In the genomic region with DNA sequence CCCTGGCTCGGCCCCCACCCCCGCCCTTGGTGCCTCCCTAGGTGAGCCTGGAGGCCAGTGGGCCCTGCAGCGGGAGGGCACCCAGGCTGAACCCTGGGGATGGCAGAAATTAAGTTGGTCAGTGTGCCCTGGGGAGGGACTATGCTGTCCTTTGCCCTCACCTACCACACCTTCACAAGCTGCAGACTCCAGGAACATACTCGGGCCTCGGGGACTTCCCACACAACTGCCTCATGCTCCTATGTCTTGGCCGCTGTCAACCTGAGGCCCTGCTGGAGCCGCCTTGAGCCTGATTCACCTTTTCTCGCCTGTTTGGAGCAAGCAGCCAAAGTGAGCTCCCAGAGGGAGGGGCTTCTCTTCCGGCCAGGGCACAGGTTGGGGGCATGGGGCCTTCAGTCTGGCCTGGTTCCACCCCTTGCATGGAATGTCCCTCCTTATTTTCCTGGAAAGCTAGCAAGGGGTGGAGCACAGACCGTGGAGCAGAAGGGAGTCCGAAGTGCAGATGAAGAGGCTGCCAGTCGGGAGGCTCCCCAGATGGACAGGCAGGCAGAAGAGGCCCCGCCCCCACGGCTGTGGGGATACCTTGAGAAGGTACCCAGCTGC, we compare ENCODE assay signal across 23 cellular contexts. TPM values are rescaled to one million over a fixed set of nuclear protein-coding genes. Genes with fewer than 3 reads are reported as not detected.
DNase-seq lines count a peak whose midpoint lies in the region; ATAC-seq, FAIRE-seq and TF ChIP-seq lines count a peak whose summit lies in the region.
"Had no signal": no experiment of that assay in that cellular context is flagged by ENCODE, and none has a peak within 500 bp of the region (broad histone marks: within the 10 kb centered on the region; RNA-seq: fewer than 3 reads in every experiment).

No MANE protein-coding gene starts in this region.

- peak overlapping the region in 1 of 2 experiments; percentile 73; a peak in 2 of 4 replicates for H3K9ac ChIP-seq in K562 (ENCODE audit: insufficient read depth in 1 of 2, low read depth in 2 of 2, low read length in 2 of 2)
- H3K9ac ChIP-seq: BLaER1 treated with 17β-estradiol and CSF1 and Interleukin-3, amounts not matched to agents 10 nM and 100 nM had no signal

- no peak overlapping the region for H3K4me3 ChIP-seq in breast epithelium
- no peak overlapping the region for H3K4me3 ChIP-seq in K562
- no peak overlapping the region for H3K4me3 ChIP-seq in transverse colon
- H3K4me3 ChIP-seq: BLaER1 treated with 17β-estradiol and CSF1 and Interleukin-3, amounts not matched to agents 10 nM and 100 nM; spleen had no signal

- H4K20me1 ChIP-seq in K562 (replicated peaks; ENCODE audit: control insufficient read depth, insufficient read depth, low read length) = no peaks in the 10 kb centered on the region

- H3K36me3 ChIP-seq in breast epithelium (no peaks in the 10 kb centered on the region), K562 (ENCODE audit: control insufficient read depth, insufficient read depth, low read length) (no peaks in the 10 kb centered on the region), transverse colon (no peaks in the 10 kb centered on the region)
- H3K36me3 ChIP-seq: BLaER1 treated with 17β-estradiol and CSF1 and Interleukin-3, amounts not matched to agents 10 nM and 100 nM; spleen had no signal

- POLR2A ChIA-PET in MCF 10A (lab: Yijun Ruan, JAX) (interaction anchor here (0.7 to 1.6 kb wide), 3 partner anchors 47 to 186 kb away, joined by 3 to 4 read pairs (median 4); a partner anchor contains a TSS), K562 (lab: Yijun Ruan, JAX) (interaction anchor here (0.7 to 2.0 kb wide), 10 partner anchors 11 to 104 kb away, joined by 3 to 7 read pairs (median 4); no protein-coding TSS in a partner anchor)

- H3K27me3 ChIP-seq in breast epithelium (peaks cover 0 to 15% of the 10 kb centered on the region in 2 donors), K562 (ENCODE audit: control insufficient read depth in 2 of 2, insufficient read depth in 2 of 2, low read length in 2 of 2) (no peaks in the 10 kb centered on the region), transverse colon (peaks cover 37% of the 10 kb centered on the region)

- H3K36me3 Mint-ChIP-seq in MCF 10A (ENCODE audit: insufficient read depth, unreplicated experiment) = no peaks in the 10 kb centered on the region

- in situ Hi-C loops in K562 (cut with MboI) (loop anchor here (5.0 kb wide), 2 partner anchors 49 to 79 kb away; no protein-coding TSS in a partner anchor), transverse colon (cut with MboI; ENCODE audit: low pct_ligation_motif_present in 1 of 4, low pct_unique_long_range_greater_than_20kb in 1 of 4, low sequenced_read_pairs in 3 of 4) (loop anchor here in 3 of 4 donors (5.0 to 10.0 kb wide), 3 partner anchors 49 to 82 kb away; no protein-coding TSS in a partner anchor)

- peaks cover 14% of the 10 kb centered on the region for H3K27me3 Mint-ChIP-seq in MCF 10A (ENCODE audit: insufficient read depth, unreplicated experiment)

- H3K9me3 ChIP-seq in breast epithelium = no peaks in the 10 kb centered on the region
- no peaks in the 10 kb centered on the region for H3K9me3 ChIP-seq in K562 (replicated peaks; ENCODE audit: control insufficient read depth, insufficient read depth, low read depth, low read length)
- no peaks in the 10 kb centered on the region for H3K9me3 ChIP-seq in transverse colon
- H3K9me3 ChIP-seq: BLaER1 treated with 17β-estradiol and CSF1 and Interleukin-3, amounts not matched to agents 10 nM and 100 nM; spleen had no signal

- H3K9me1 ChIP-seq in K562 (ENCODE audit: control insufficient read depth, insufficient read depth, low read length) = no peaks in the 10 kb centered on the region

- TF ChIP-seq EP300 in K562 (IDR thresholded peaks at IDR 0.05; ENCODE audit: low read length) = no peak; the same call in 1 of the 2 replicates
- TF ChIP-seq EP300 in transverse colon (IDR thresholded peaks at IDR 0.05; ENCODE audit: low read depth) = no peak

- 0 out of 4 replicates have a peak, but pooled peaks of 1 of the 2 experiments have one; percentile 2 for TF ChIP-seq RAD21 in K562 (CRISPR knock-in tag; conservative IDR thresholded peaks at IDR 0.05 in 1 of 2, IDR thresholded peaks at IDR 0.05 in 1 of 2)

- H3K27ac ChIP-seq in breast epithelium (no peak overlapping the region), K562 (ENCODE audit: extremely low read depth, low read depth, low read length) (no peak overlapping the region), transverse colon (peak overlapping the region in 2 of 4 donors; percentile 43 to 47)
- H3K27ac ChIP-seq: BLaER1 treated with 17β-estradiol and CSF1 and Interleukin-3, amounts not matched to agents 10 nM and 100 nM; spleen had no signal

- no peak for FAIRE-seq in K562 (lab: Jason Lieb, UNC)

- CTCF ChIA-PET in MCF 10A (lab: Yijun Ruan, JAX) = interaction anchor here (0.5 to 6.6 kb wide), 27 partner anchors 9 to 1857 kb away, joined by 3 to 223 read pairs (median 4); a partner anchor contains a TSS
- CTCF ChIA-PET in K562 (lab: Yijun Ruan, JAX; ENCODE audit: low intra/inter-chr PET ratio) = interaction anchor here (2.3 to 7.0 kb wide), 4 partner anchors 39 to 120 kb away, joined by 13 to 144 read pairs (median 80); no protein-coding TSS in a partner anchor

- peak overlapping the region; percentile 77 for H2AFZ ChIP-seq in K562 (ENCODE audit: low read depth, low read length)

- no TSS peak for BruUV-seq in MCF 10A (replicated peaks; lab: Mats Ljungman, UMichigan)
- no TSS peak for BruUV-seq in K562 (replicated peaks; lab: Mats Ljungman, UMichigan)

- WGBS in K562 (ENCODE audit: insufficient coverage, low coverage, missing lambda C conversion rate) = 34% methylated on average over 14 of the region's 14 CpGs
- WGBS in transverse colon (ENCODE audit: low coverage in 1 of 2), 2 donors = 38% methylated on average over 10 of the region's 14 CpGs; no CpG with 5 or more reads in 1 of the 2 donors

- intact Hi-C loops in MCF 10A (cut with micrococcal nuclease) = no loop called here
- intact Hi-C loops in breast epithelium (cut with DNase I; ENCODE audit: low total_unique reads) = loop anchor here (10.0 kb wide), 1 partner anchor 472 kb away; no protein-coding TSS in a partner anchor
- intact Hi-C loops in K562 (cut with micrococcal nuclease) = no loop called here
- intact Hi-C loops in left colon (cut with DNase I, micrococcal nuclease) = loop anchor here in 1 of 2 donors (10.0 kb wide), 2 partner anchors 52 to 82 kb away; no protein-coding TSS in a partner anchor
- intact Hi-C loops in transverse colon (cut with DNase I; ENCODE audit: low total_unique reads) = loop anchor here (5.0 kb wide), 1 partner anchor 119 kb away; no protein-coding TSS in a partner anchor

- H3K9me3 Mint-ChIP-seq in MCF 10A (ENCODE audit: unreplicated experiment) = no peaks in the 10 kb centered on the region
- H3K9me3 Mint-ChIP-seq: activated CD4-positive, alpha-beta T cell treated with anti-CD3 and anti-CD28 coated beads, Interleukin-2, amount 10 ng/mL, durations not matched to agents 24 days and 14 days had no signal

- no peak overlapping the region for H3K4me3 Mint-ChIP-seq in MCF 10A (ENCODE audit: unreplicated experiment)
- H3K4me3 Mint-ChIP-seq: activated CD4-positive, alpha-beta T cell treated with anti-CD3 and anti-CD28 coated beads, Interleukin-2, amount 10 ng/mL, durations not matched to agents 24 days and 14 days had no signal

- peak overlapping the region; percentile 43; the same call in 1 of the 2 replicates for H3K4me2 ChIP-seq in K562 (ENCODE audit: insufficient read depth, low read length)
- H3K4me2 ChIP-seq: BLaER1 treated with 17β-estradiol and CSF1 and Interleukin-3, amounts not matched to agents 10 nM and 100 nM had no signal

- no peak for ATAC-seq in K562
- ATAC-seq in left colon = peak; percentile 84
- no peak for ATAC-seq in HG03097 (IDR thresholded peaks at IDR 0.05; ENCODE audit: low FRiP score, unreplicated experiment)
- ATAC-seq in HG02973 (IDR thresholded peaks at IDR 0.05; ENCODE audit: unreplicated experiment) = no peak

- H3K27ac Mint-ChIP-seq in MCF 10A (ENCODE audit: low read depth, unreplicated experiment) = no peak overlapping the region
- H3K27ac Mint-ChIP-seq: activated CD4-positive, alpha-beta T cell treated with anti-CD3 and anti-CD28 coated beads, Interleukin-2, amount 10 ng/mL, durations not matched to agents 24 days and 14 days had no signal

- TF ChIP-seq POLR2A in breast epithelium (IDR thresholded peaks at IDR 0.05) (no peak), K562 (conservative IDR thresholded peaks at IDR 0.05) (no peak), transverse colon (IDR thresholded peaks at IDR 0.05) (no peak)

- no peaks in the 10 kb centered on the region for H3K79me2 ChIP-seq in K562 (ENCODE audit: control insufficient read depth, insufficient read depth, low read length)

- H3K4me1 ChIP-seq in breast epithelium = peaks cover 0 to 8% of the 10 kb centered on the region in 2 donors
- peaks cover 55 to 59% of the 10 kb centered on the region in 2 experiments for H3K4me1 ChIP-seq in K562 (replicated peaks in 1 of 2; ENCODE audit: control insufficient read depth in 2 of 2, insufficient read depth in 2 of 2, low read length in 2 of 2)
- H3K4me1 ChIP-seq in transverse colon = peaks cover 0 to 19% (median 4%) of the 10 kb centered on the region in 4 donors

- DNase-seq in MCF 10A (ENCODE audit: unreplicated experiment) (peak; percentile 49), breast epithelium (ENCODE audit: low spot score in 2 of 2) (no peak), K562 (ENCODE audit: extremely low read depth in 1 of 4, low spot score in 3 of 4) (peak in 3 of 4 experiments; percentile 64 to 74 (median 66)), left colon (peak; percentile 61 to 85), transverse colon (peak; percentile 79), HuH-7.5 (ENCODE audit: low spot score) (no peak)
- DNase-seq: activated CD4-positive, alpha-beta T cell treated with anti-CD3 and anti-CD28 coated beads, Interleukin-2, amount 10 ng/mL, durations not matched to agents 24 days and 14 days; activated effector memory CD4-positive, alpha-beta T cell treated with Interleukin-2 at 50 U/mL for 16 hours; dermis blood vessel endothelial cell; DMS153; NCI-H345; spleen had no signal

- TF ChIP-seq CTCF in MCF 10A (IDR thresholded peaks at IDR 0.05; ENCODE audit: unreplicated experiment) = no peak
- no peak for TF ChIP-seq CTCF in breast epithelium (IDR thresholded peaks at IDR 0.05)
- TF ChIP-seq CTCF in K562 (IDR thresholded peaks at IDR 0.05 in 2 of 3, conservative IDR thresholded peaks at IDR 0.05 in 1 of 3; ENCODE audit: insufficient read depth in 2 of 3, low read depth in 1 of 3, low read length in 3 of 3) = no peak
- no peak for TF ChIP-seq CTCF in transverse colon (IDR thresholded peaks at IDR 0.05)

- H3K4me1 Mint-ChIP-seq in MCF 10A (ENCODE audit: insufficient read depth, unreplicated experiment) = peaks cover 25% of the 10 kb centered on the region

RNA-seq across cellular contexts. Expression of a gene that starts 24.7 kb away (rescaled TPM):
- total RNA-seq in MCF 10A (2022) = not detected in 2 replicates
- total RNA-seq in breast epithelium = not detected
- total RNA-seq in K562 (2011; cell fraction: chromatin; rRNA removed; ENCODE audit: low replicate concordance) = not detected in 2 replicates
- total RNA-seq in K562 (2011; cell fraction: nucleolus; rRNA removed) = not detected in 2 replicates
- total RNA-seq in K562 (2011; cell fraction: nucleoplasm; rRNA removed) = not detected in 2 replicates
- total RNA-seq in K562 (2014; rRNA removed) = not detected in 2 replicates
- total RNA-seq in K562 (2014; rRNA removed; fragmentation: Illumina TruSeq; extraction: Trizol) = not detected in 2 replicates
- total RNA-seq in K562 (2015; rRNA removed; fragmentation: Illumina TruSeq; extraction: Trizol) = not detected in 2 replicates
- not detected in 2 replicates for total RNA-seq in K562 (2021)
- polyA plus RNA-seq in K562 (2011; rRNA removed) = not detected in 2 replicates
- polyA plus RNA-seq in K562 (2011; cell fraction: cytosol; rRNA removed) = not detected in 2 replicates
- not detected in 2 replicates for polyA plus RNA-seq in K562 (2011; cell fraction: nucleus; rRNA removed)
- not detected in 2 replicates for polyA plus RNA-seq in K562 (2012)
- not detected in 2 replicates for polyA plus RNA-seq in K562 (2014; fragmentation: Illumina TruSeq; extraction: Trizol)
- not detected for polyA plus RNA-seq in K562 (2014; fragmentation: Nextera tagmentation; extraction: Ambion mirVana)
- polyA plus RNA-seq in K562 (2014; rRNA removed) = not detected in 2 replicates
- polyA minus RNA-seq in K562 (2011; rRNA and poly(A)+ RNA removed) = not detected in 2 replicates
- polyA minus RNA-seq in K562 (2011; cell fraction: cytosol; rRNA and poly(A)+ RNA removed) = not detected in 2 replicates
- polyA minus RNA-seq in K562 (2011; cell fraction: nucleus; rRNA and poly(A)+ RNA removed) = not detected in 2 replicates
- not detected for total RNA-seq in left colon
- not detected for total RNA-seq in transverse colon
- total RNA-seq: A673; activated CD4-positive, alpha-beta T cell treated with anti-CD3 and anti-CD28 coated beads, Interleukin-2, amount 10 ng/mL, durations not matched to agents 24 days and 14 days; dermis blood vessel endothelial cell; fibroblast of villous mesenchyme; HT1080; kidney epithelial cell; mesenteric fat pad; pulmonary artery endothelial cell; spleen; temporal lobe had no signal
- polyA plus RNA-seq: neural cell, spleen had no signal

RNA-seq across cellular contexts. Expression of a gene that starts 37.2 kb away (rescaled TPM):
- total RNA-seq in MCF 10A (2022) (not detected in 2 replicates), breast epithelium (not detected), K562 (2014; rRNA removed) (0.86 and 1.2 TPM in 2 replicates), K562 (2014; rRNA removed; fragmentation: Illumina TruSeq; extraction: Trizol) (0.55 and 0.64 TPM in 2 replicates), K562 (2015; rRNA removed; fragmentation: Illumina TruSeq; extraction: Trizol) (0.79 and 1.0 TPM in 2 replicates), K562 (2021) (2.5 and 3.8 TPM in 2 replicates), left colon (not detected), transverse colon (not detected)
- total RNA-seq in K562 (2011; cell fraction: chromatin; rRNA removed; ENCODE audit: low replicate concordance) = 5.4 and 9.4 TPM in 2 replicates
- total RNA-seq in K562 (2011; cell fraction: nucleolus; rRNA removed) = 7.1 and 8.2 TPM in 2 replicates
- total RNA-seq in K562 (2011; cell fraction: nucleoplasm; rRNA removed) = 7.4 and 7.9 TPM in 2 replicates
- polyA plus RNA-seq in K562 (2011; rRNA removed) (4.3 and 10.7 TPM in 2 replicates), K562 (2014; fragmentation: Illumina TruSeq; extraction: Trizol) (1.6 and 2.4 TPM in 2 replicates), K562 (2014; fragmentation: Nextera tagmentation; extraction: Ambion mirVana) (under 1 TPM; 0.25 to 0.37 TPM), K562 (2014; rRNA removed) (2.3 and 3.4 TPM in 2 replicates)
- 5.9 and 9.6 TPM in 2 replicates for polyA plus RNA-seq in K562 (2011; cell fraction: cytosol; rRNA removed)
- polyA plus RNA-seq in K562 (2011; cell fraction: nucleus; rRNA removed) = 16.2 and 16.5 TPM in 2 replicates
- 2.5 and 4.8 TPM in 2 replicates for polyA plus RNA-seq in K562 (2012)
- polyA minus RNA-seq in K562 (2011; rRNA and poly(A)+ RNA removed) = 2.5 and 3.5 TPM in 2 replicates
- 1.7 and 6.7 TPM in 2 replicates for polyA minus RNA-seq in K562 (2011; cell fraction: cytosol; rRNA and poly(A)+ RNA removed)
- 1.9 and 3.8 TPM in 2 replicates for polyA minus RNA-seq in K562 (2011; cell fraction: nucleus; rRNA and poly(A)+ RNA removed)
- total RNA-seq: dermis blood vessel endothelial cell, fibroblast of villous mesenchyme, HT1080, pulmonary artery endothelial cell, spleen, temporal lobe had no signal
- polyA plus RNA-seq: spleen had no signal

Comparison
In these comparisons a context has a peak if more than half of its experiments do, and no peak if none do; other contexts are left out.
1. DNase-seq: peak in MCF 10A (single experiment), K562 (3 of 4), left colon (2 of 2) and transverse colon (single experiment); none in breast epithelium (0 of 2) and HuH-7.5 (single experiment).
2. intact Hi-C loops: an anchor here in breast epithelium (10.0 kb wide) and transverse colon (5.0 kb wide); none called in MCF 10A and K562.